36 cellular contexts compared by ENCODE assay signal in genomic region chr9:76730795-76731194, GRCh38.
"Had no signal": no experiment of that assay in that cellular context is flagged by ENCODE, and none has a peak within 500 bp of the region (broad histone marks: within the 10 kb centered on the region; RNA-seq: fewer than 3 reads in every experiment).

No MANE protein-coding gene starts in this region.

- H3K4me3 ChIP-seq: body of pancreas, cardiac muscle cell, coronary artery, heart left ventricle, left lung, lower lobe of right lung, neural progenitor cell, psoas muscle, sigmoid colon, uterus had no signal

- DNase-seq: activated CD4-positive, alpha-beta T cell treated with anti-CD3 and anti-CD28 coated beads for 1 hour; activated CD4-positive, alpha-beta T cell treated with anti-CD3 and anti-CD28 coated beads, Interleukin-2, amount 10 ng/mL, durations not matched to agents 7 days and 5 days; activated CD8-positive, alpha-beta T cell treated with anti-CD3 and anti-CD28 coated beads for 36 hours; activated gamma-delta T cell treated with Interleukin-2 at 50 U/mL for 16 hours; activated naive CD4-positive, alpha-beta T cell treated with anti-CD3 and anti-CD28 coated beads, Interleukin-2, amount 50 U/mL, for 16 hours; activated naive CD8-positive, alpha-beta T cell treated with anti-CD3 and anti-CD28 coated beads, Interleukin-2, amount 50 U/mL, for 24 hours; activated T-cell treated with anti-CD3 and anti-CD28 coated beads, Interleukin-2, amount 50 U/mL, for 4 hours; anterior cingulate cortex; body of pancreas; cerebellar nuclear complex; effector memory CD8-positive, alpha-beta T cell; erythroblast; foreskin keratinocyte; heart left ventricle; hypothalamus; immature natural killer cell; left lung; lower lobe of right lung; mesenchymal stem cell; naive thymus-derived CD8-positive, alpha-beta T cell; occipital lobe; psoas muscle; sigmoid colon; small intestine; stimulated activated CD4-positive, alpha-beta T cell treated with anti-CD3 and anti-CD28 coated beads, Interleukin-4, amount 100 ng/mL, for 4 hours; stimulated activated CD8-positive, alpha-beta memory T cell treated with anti-CD3 and anti-CD28 coated beads, Interleukin-4, amount 100 ng/mL, for 48 hours; stimulated activated naive CD8-positive, alpha-beta T cell treated with anti-CD3 and anti-CD28 coated beads, Interleukin-15, amount 100 ng/mL, for 72 hours; substantia nigra; T-helper 2 cell; uterus had no signal

- ATAC-seq: activated CD8-positive, alpha-beta T cell treated with anti-CD3 and anti-CD28 coated beads for 36 hours; activated naive CD8-positive, alpha-beta T cell treated with anti-CD3 and anti-CD28 coated beads, Interleukin-2, amount 50 U/mL, for 24 hours; activated T-cell treated with anti-CD3 and anti-CD28 coated beads, Interleukin-2, amount 50 U/mL, for 4 hours; activated T-helper 17 cell treated with anti-CD3 and anti-CD28 coated beads, Interleukin-2, amount 50 U/mL, for 72 hours; body of pancreas; effector memory CD8-positive, alpha-beta T cell; foreskin keratinocyte; heart left ventricle; left lung; lower lobe of right lung; naive thymus-derived CD8-positive, alpha-beta T cell; psoas muscle; stimulated activated memory B cell treated with anti-CD40 and anti-IgM and Interleukin-4, amounts not matched to agents 10 μg/mL and 1 μg/mL and 100 μg/mL, for 72 hours; stimulated activated naive CD8-positive, alpha-beta T cell treated with anti-CD3 and anti-CD28 coated beads, Interleukin-15, amount 100 ng/mL, for 72 hours; WTC11 had no signal
